Comparison of ENCODE assay signal across 23 cellular contexts in genomic region chr1:206805357-206805756, GRCh38. TPM values are rescaled to one million over a fixed set of nuclear protein-coding genes. Genes with fewer than 3 reads are reported as not detected.
"Had no signal": no experiment of that assay in that cellular context is flagged by ENCODE, and none has a peak within 500 bp of the region (broad histone marks: within the 10 kb centered on the region; RNA-seq: fewer than 3 reads in every experiment).

No MANE protein-coding gene starts in this region.

- H3K27ac Mint-ChIP-seq: activated naive CD4-positive, alpha-beta T cell treated with anti-CD3 and anti-CD28 coated beads, Interleukin-2, amount 10 ng/mL, durations not matched to agents 7 days and 5 days; brain; naive B cell; stimulated activated naive B cell treated with anti-CD40 and anti-IgM and Interleukin-4, amounts not matched to agents 10 μg/mL and 1 μg/mL and 100 μg/mL, for 72 hours had no signal

- H3K36me3 ChIP-seq: esophagus squamous epithelium, left lung, neutrophil, tibial nerve, uterus had no signal

- DNase-seq: activated CD4-positive, CD25-positive, alpha-beta regulatory T cell; activated CD8-positive, alpha-beta memory T cell treated with anti-CD3 and anti-CD28 coated beads, Interleukin-2, amount 50 U/mL, for 4 hours; activated naive CD4-positive, alpha-beta T cell treated with anti-CD3 and anti-CD28 coated beads, Interleukin-2, amount 10 ng/mL, durations not matched to agents 7 days and 5 days; central memory CD4-positive, alpha-beta T cell; esophagus squamous epithelium; hypothalamus; kidney; left lung; naive B cell; stimulated activated CD4-positive, alpha-beta T cell treated with anti-CD3 and anti-CD28 coated beads, Interleukin-2, amount 100 ng/mL, for 48 hours; stimulated activated naive B cell treated with anti-CD40 and anti-IgM and Interleukin-4, amounts not matched to agents 10 μg/mL and 1 μg/mL and 100 μg/mL, for 72 hours; substantia nigra; uterus had no signal

- H3K9me3 Mint-ChIP-seq: activated naive CD4-positive, alpha-beta T cell treated with anti-CD3 and anti-CD28 coated beads, Interleukin-2, amount 10 ng/mL, durations not matched to agents 7 days and 5 days; naive B cell had no signal

- H3K27me3 ChIP-seq: left lung, neutrophil, uterus had no signal

- H3K9me3 ChIP-seq: esophagus squamous epithelium, left lung, neutrophil, tibial nerve, uterus had no signal

- ATAC-seq: left lung; stimulated activated naive B cell treated with anti-CD40 and anti-IgM and Interleukin-4, amounts not matched to agents 10 μg/mL and 1 μg/mL and 100 μg/mL, for 72 hours had no signal

- H3K4me1 Mint-ChIP-seq: brain had no signal

- H3K4me3 ChIP-seq: coronary artery, esophagus squamous epithelium, left lung, tibial nerve, uterus had no signal

- H3K27me3 Mint-ChIP-seq: stimulated activated naive B cell treated with anti-CD40 and anti-IgM and Interleukin-4, amounts not matched to agents 10 μg/mL and 1 μg/mL and 100 μg/mL, for 72 hours had no signal

- H3K27ac ChIP-seq: coronary artery, esophagus squamous epithelium, left lung, neutrophil, parathyroid adenoma, uterus had no signal

- H3K4me1 ChIP-seq: left lung, parathyroid adenoma, tibial nerve, uterus had no signal

- H3K4me3 Mint-ChIP-seq: activated naive CD4-positive, alpha-beta T cell treated with anti-CD3 and anti-CD28 coated beads, Interleukin-2, amount 10 ng/mL, durations not matched to agents 7 days and 5 days; brain; naive B cell; stimulated activated naive B cell treated with anti-CD40 and anti-IgM and Interleukin-4, amounts not matched to agents 10 μg/mL and 1 μg/mL and 100 μg/mL, for 72 hours had no signal

- H3K36me3 Mint-ChIP-seq: activated naive CD4-positive, alpha-beta T cell treated with anti-CD3 and anti-CD28 coated beads, Interleukin-2, amount 10 ng/mL, durations not matched to agents 7 days and 5 days; brain; naive B cell; stimulated activated naive B cell treated with anti-CD40 and anti-IgM and Interleukin-4, amounts not matched to agents 10 μg/mL and 1 μg/mL and 100 μg/mL, for 72 hours had no signal

RNA-seq across cellular contexts. Expression of gene IL10, which starts 33.1 kb away (rescaled TPM):
- total RNA-seq: endothelial cell of umbilical vein, fibroblast of villous mesenchyme, glomerular endothelial cell had no signal

RNA-seq across cellular contexts. Expression of gene IL19, which starts 34.8 kb away (rescaled TPM):
- total RNA-seq: endothelial cell of umbilical vein; glomerular endothelial cell; left lung; skeletal muscle tissue; T-helper 1 cell treated with Interleukin-12 subunit alpha and Interleukin-12 subunit beta and Interleukin-4 antibody, amounts not matched to agents 30 ng/mL and 1 ng/mL, for 36 hours; tibial nerve had no signal
